Comparison of ENCODE assay signal across 12 cellular contexts in genomic region chr1:201876148-201876547, GRCh38. TPM values are rescaled to one million over a fixed set of nuclear protein-coding genes. Genes with fewer than 3 reads are reported as not detected.
A peak's percentile ranks its signal among the peaks of the same experiment; 100 is the strongest.
DNase-seq lines count a peak whose midpoint lies in the region; ATAC-seq, FAIRE-seq and TF ChIP-seq lines count a peak whose summit lies in the region.
"Had no signal": no experiment of that assay in that cellular context is flagged by ENCODE, and none has a peak within 500 bp of the region (broad histone marks: within the 10 kb centered on the region; RNA-seq: fewer than 3 reads in every experiment).

No MANE protein-coding gene starts in this region.

- no peaks in the 10 kb centered on the region for H3K79me2 ChIP-seq in hepatocyte

- WGBS in hepatocyte (ENCODE audit: low lambda C conversion rate, missing lambda C conversion rate) = 73% methylated on average over 7 of the region's 7 CpGs

- DNase-seq in ACHN (peak; percentile 43), HCEC 1CT (peak; percentile 31), hepatocyte (ENCODE audit: low spot score) (no peak), T-cell (no peak), GM12892 (ENCODE audit: insufficient read length) (no peak)
- no peak for DNase-seq in activated naive CD4-positive, alpha-beta T cell treated with anti-CD3 and anti-CD28 coated beads, Interleukin-2, amount 50 U/mL, for 16 hours
- DNase-seq: activated CD4-positive, alpha-beta T cell treated with anti-CD3 and anti-CD28 coated beads for 48 hours; NCI-H446; stimulated activated CD4-positive, alpha-beta T cell treated with anti-CD3 and anti-CD28 coated beads, Interleukin-15, amount 100 ng/mL, for 24 hours had no signal

- no peaks in the 10 kb centered on the region for H3K9me3 Mint-ChIP-seq in T-cell

- H3K9me2 ChIP-seq in hepatocyte (replicated peaks; ENCODE audit: insufficient read depth) = no peaks in the 10 kb centered on the region

- FAIRE-seq in GM12892 (lab: Jason Lieb, UNC) = no peak
- FAIRE-seq: islet of Langerhans had no signal

- TF ChIP-seq CTCF in VCaP (conservative IDR thresholded peaks at IDR 0.05) (peak; percentile 55), hepatocyte (IDR thresholded peaks at IDR 0.05; ENCODE audit: poor library complexity) (peak; percentile 24)

- no peaks in the 10 kb centered on the region for H4K20me1 ChIP-seq in hepatocyte (ENCODE audit: insufficient read depth, poor library complexity, severe bottlenecking)

- no peaks in the 10 kb centered on the region for H3K9me3 ChIP-seq in hepatocyte (ENCODE audit: low read depth)

- CTCF ChIA-PET in T-cell (lab: Charles Lee) = interaction anchor here in 1 of 2 donors (0.7 kb wide), 1 partner anchor 69 kb away, joined by 5 read pairs; no protein-coding TSS in a partner anchor

- no peak overlapping the region for H3K4me3 ChIP-seq in hepatocyte

- peaks cover 36% of the 10 kb centered on the region for H3K36me3 Mint-ChIP-seq in T-cell

- H3K27me3 Mint-ChIP-seq in T-cell = no peaks in the 10 kb centered on the region

- H3K4me1 ChIP-seq in hepatocyte (ENCODE audit: insufficient read depth) = no peaks in the 10 kb centered on the region

- H3K27me3 ChIP-seq in hepatocyte = no peaks in the 10 kb centered on the region

- POLR2A ChIA-PET in T-cell (lab: Charles Lee) = no interaction called here

- ATAC-seq in T-cell (replicated peaks in 1 of 4) (no peak), GM19463 (IDR thresholded peaks at IDR 0.05; ENCODE audit: unreplicated experiment) (no peak)

- no peaks in the 10 kb centered on the region for H3K36me3 ChIP-seq in hepatocyte (replicated peaks; ENCODE audit: insufficient read depth, low read depth)

- H3K27ac Mint-ChIP-seq in T-cell = no peak overlapping the region

- no peak overlapping the region for H3K4me2 ChIP-seq in hepatocyte

- TF ChIP-seq POLR2A in GM12892 (IDR thresholded peaks at IDR 0.05; ENCODE audit: low read depth, low read length) = no peak

- H3K27ac ChIP-seq in VCaP (no peak overlapping the region), hepatocyte (no peak overlapping the region)

- in situ Hi-C loops in ACHN (cut with HindIII; ENCODE audit: low pct_ligation_motif_present, low pct_unique_long_range_greater_than_20kb, low sequenced_read_pairs) = no loop called here

- H2AFZ ChIP-seq in hepatocyte = no peak overlapping the region

- H3K4me3 Mint-ChIP-seq in T-cell = no peak overlapping the region

- peaks cover 0 to 2% (median 1%) of the 10 kb centered on the region in 3 donors for H3K4me1 Mint-ChIP-seq in T-cell

RNA-seq across cellular contexts. Expression of gene SHISA4, which starts 12.6 kb away (rescaled TPM):
- 9.6 and 10.2 TPM in 2 replicates for total RNA-seq in hepatocyte
- polyA plus RNA-seq in hepatocyte = 24.0 and 31.2 TPM in 2 replicates
- total RNA-seq in T-cell = under 1 TPM; 0.38 to 0.88 (median 0.54) TPM
- polyA plus RNA-seq in GM12892 (2012; ENCODE audit: missing spikeins) = not detected

RNA-seq across cellular contexts. Expression of gene IPO9, which starts 47.2 kb away (rescaled TPM):
- total RNA-seq in hepatocyte (25.8 and 29.4 TPM in 2 replicates), T-cell (10 to 100 TPM; 28.2 to 39.9 (median 36.9) TPM)
- polyA plus RNA-seq in hepatocyte = 41.2 and 45.2 TPM in 2 replicates
- 16.5 TPM for polyA plus RNA-seq in GM12892 (2012; ENCODE audit: missing spikeins)

Comparison
In these comparisons a context has a peak if more than half of its experiments do, and no peak if none do; other contexts are left out.
1. DNase-seq: peak in ACHN (single experiment) and HCEC 1CT (single experiment); none in hepatocyte (single experiment), T-cell (0 of 34), activated naive CD4-positive, alpha-beta T cell treated with anti-CD3 and anti-CD28 coated beads, Interleukin-2, amount 50 U/mL, for 16 hours (single experiment) and GM12892 (single experiment).